Comparison of ENCODE assay signal across 1 cellular context in genomic region chr6:167255918-167256553, GRCh38.
TF ChIP-seq lines count a peak whose summit lies in the region.

No MANE protein-coding gene starts in this region.

TF ChIP-seq in K562, 482 proteins besides CTCF, POLR2A, EP300 and RAD21 (continued from another document):
- no peak for TF ChIP-seq ZBTB34 (CRISPR knock-in tag; IDR thresholded peaks at IDR 0.05)
- TF ChIP-seq ZNF695 (CRISPR knock-in tag; IDR thresholded peaks at IDR 0.05) = no peak
- no peak for TF ChIP-seq HDAC3 (IDR thresholded peaks at IDR 0.05; ENCODE audit: borderline replicate concordance, partially characterized antibody)
- TF ChIP-seq MCM5 (IDR thresholded peaks at IDR 0.05; ENCODE audit: low read depth) = no peak
